Comparison of ENCODE assay signal across 8 cellular contexts in the genomic region with DNA sequence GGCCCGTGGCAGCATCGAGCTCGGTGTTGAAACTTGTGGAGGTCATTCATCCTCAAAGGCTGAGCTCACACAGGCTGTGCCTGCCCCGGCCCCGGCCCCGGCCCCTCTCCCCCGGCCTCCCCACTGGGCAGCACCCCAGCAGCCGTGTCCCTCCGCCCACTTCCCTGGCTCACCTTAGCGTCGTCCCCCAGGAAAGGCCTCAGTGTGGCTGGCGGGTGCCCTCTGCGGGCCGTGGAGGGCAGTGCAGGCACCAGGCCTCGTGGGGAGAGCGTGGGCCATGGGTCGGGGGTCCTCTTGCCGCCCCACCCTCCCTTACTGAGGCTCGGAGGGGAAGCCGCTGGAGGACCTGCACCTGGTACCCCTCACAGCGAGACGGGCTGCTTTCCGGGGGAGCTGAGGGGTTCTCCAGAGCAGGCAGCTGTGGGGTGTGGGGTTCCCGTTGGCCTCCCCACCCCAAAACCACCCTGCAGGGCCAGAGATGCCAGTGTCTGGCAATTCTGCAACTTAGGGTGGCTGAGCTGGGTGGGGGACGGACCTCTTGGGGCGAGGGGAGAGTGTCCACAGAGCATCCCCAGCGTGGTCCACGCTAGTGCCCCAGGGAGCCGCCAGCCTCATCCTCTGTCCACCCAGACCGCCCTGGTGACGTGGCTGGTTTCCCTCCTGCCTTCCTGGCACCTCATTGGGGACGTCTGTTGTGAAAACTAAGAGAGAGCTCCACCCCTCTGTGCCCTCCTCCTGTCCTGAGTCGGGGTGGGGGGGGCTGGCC. TPM values are rescaled to one million over a fixed set of nuclear protein-coding genes. Genes with fewer than 3 reads are reported as not detected.
DNase-seq lines count a peak whose midpoint lies in the region; ATAC-seq and TF ChIP-seq lines count a peak whose summit lies in the region.

No MANE protein-coding gene starts in this region.

- H3F3A ChIP-seq in MM.1S (ENCODE audit: insufficient read depth, low read length): no peaks in the 10 kb centered on the region
- H3F3A ChIP-seq in neural progenitor cell (ENCODE audit: low read depth): no peaks in the 10 kb centered on the region

- H3K4me3 ChIP-seq in MM.1S (ENCODE audit: low read length) (no peak overlapping the region), fibroblast of lung (replicated peaks in 1 of 4; ENCODE audit: control extremely low read depth in 1 of 4, insufficient read depth in 1 of 4, low read depth in 3 of 4, low read length in 4 of 4) (no peak overlapping the region), neural progenitor cell (no peak overlapping the region)

- H3K9me3 Mint-ChIP-seq in neural progenitor cell: no peaks in the 10 kb centered on the region

- H3K36me3 ChIP-seq in MM.1S (replicated peaks; ENCODE audit: insufficient read depth, low read length) (no peaks in the 10 kb centered on the region), fibroblast of lung (ENCODE audit: control insufficient read depth, insufficient read depth, low read length) (no peaks in the 10 kb centered on the region), neural progenitor cell (no peaks in the 10 kb centered on the region)

- no peak overlapping the region for H3K4me2 ChIP-seq in MM.1S (ENCODE audit: low read depth, low read length)
- no peak overlapping the region for H3K4me2 ChIP-seq in fibroblast of lung (ENCODE audit: extremely low read depth, insufficient read depth, low read length)
- no peak overlapping the region for H3K4me2 ChIP-seq in neural progenitor cell

- H3K9ac ChIP-seq in MM.1S (ENCODE audit: low read length) (no peak overlapping the region), fibroblast of lung (ENCODE audit: insufficient read depth, low read length) (no peak overlapping the region), neural progenitor cell (no peak overlapping the region)

- no peak overlapping the region for H2AFZ ChIP-seq in MM.1S (ENCODE audit: low read length)
- H2AFZ ChIP-seq in fibroblast of lung (ENCODE audit: low read length): no peak overlapping the region
- H2AFZ ChIP-seq in neural progenitor cell (replicated peaks): no peak overlapping the region

- H4K20me1 ChIP-seq in MM.1S (ENCODE audit: insufficient read depth, low read length) (no peaks in the 10 kb centered on the region), fibroblast of lung (ENCODE audit: control insufficient read depth, extremely low read depth, insufficient read depth, low read length) (no peaks in the 10 kb centered on the region), neural progenitor cell (ENCODE audit: low read depth) (no peaks in the 10 kb centered on the region)

- ATAC-seq in GM18867 (IDR thresholded peaks at IDR 0.05; ENCODE audit: unreplicated experiment) (peak; percentile 68), HG03135 (IDR thresholded peaks at IDR 0.05; ENCODE audit: unreplicated experiment) (no peak)

- peaks cover 38% of the 10 kb centered on the region for H3K27me3 ChIP-seq in MM.1S (replicated peaks; ENCODE audit: insufficient read depth, low read length)
- no peaks in the 10 kb centered on the region for H3K27me3 ChIP-seq in fibroblast of lung (ENCODE audit: control insufficient read depth, insufficient read depth, low read length)
- H3K27me3 ChIP-seq in neural progenitor cell: no peaks in the 10 kb centered on the region

- H3K79me2 ChIP-seq in MM.1S (ENCODE audit: low read length) (no peaks in the 10 kb centered on the region), fibroblast of lung (ENCODE audit: control insufficient read depth, insufficient read depth, low read length) (no peaks in the 10 kb centered on the region), neural progenitor cell (ENCODE audit: low read depth) (no peaks in the 10 kb centered on the region)

- H3K4me3 Mint-ChIP-seq in neural progenitor cell: no peak overlapping the region

- TF ChIP-seq CTCF in MM.1S (IDR thresholded peaks at IDR 0.05; ENCODE audit: low read length) (peak; percentile 57), fibroblast of lung (conservative IDR thresholded peaks at IDR 0.05 in 1 of 2, IDR thresholded peaks at IDR 0.05 in 1 of 2; ENCODE audit: low read depth in 1 of 2, low read length in 2 of 2) (peak; percentile 32 to 54), neural progenitor cell (IDR thresholded peaks at IDR 0.05) (peak; percentile 80)

- H3K9me3 ChIP-seq in MM.1S (replicated peaks; ENCODE audit: insufficient read depth, low read length) (no peaks in the 10 kb centered on the region), fibroblast of lung (ENCODE audit: control insufficient read depth, insufficient read depth, low read depth, low read length) (no peaks in the 10 kb centered on the region), neural progenitor cell (ENCODE audit: low read depth) (no peaks in the 10 kb centered on the region)

- H3K27ac ChIP-seq in MM.1S (ENCODE audit: low read length) (no peak overlapping the region), fibroblast of lung (ENCODE audit: insufficient read depth, low read length) (no peak overlapping the region), neural progenitor cell (no peak overlapping the region)

- H3K9me2 ChIP-seq in MM.1S (replicated peaks; ENCODE audit: insufficient read depth, low read length): no peaks in the 10 kb centered on the region

- H3K4me1 Mint-ChIP-seq in neural progenitor cell: peaks cover 7% of the 10 kb centered on the region

- H3K27me3 Mint-ChIP-seq in neural progenitor cell (ENCODE audit: insufficient read depth, low read depth): no peaks in the 10 kb centered on the region

- H3K27ac Mint-ChIP-seq in neural progenitor cell: no peak overlapping the region

- H3K36me3 Mint-ChIP-seq in neural progenitor cell: no peaks in the 10 kb centered on the region

- H3K4me1 ChIP-seq in MM.1S (ENCODE audit: low read length) (no peaks in the 10 kb centered on the region), fibroblast of lung (ENCODE audit: control insufficient read depth, extremely low read depth, insufficient read depth, low read length) (no peaks in the 10 kb centered on the region), neural progenitor cell (no peaks in the 10 kb centered on the region)

- DNase-seq in AG20443 (ENCODE audit: low spot score) (peak; percentile 84), MM.1S (no peak), fibroblast of lung (ENCODE audit: low read depth in 2 of 2) (no peak), neural progenitor cell (ENCODE audit: low spot score) (peak; percentile 71), KG1 (lab: John Stamatoyannopoulos, UW) (no peak)
- DNase-seq in activated CD8-positive, alpha-beta memory T cell treated with anti-CD3 and anti-CD28 coated beads, Interleukin-2, amount 50 U/mL, for 48 hours: peak; percentile 87

RNA-seq across cellular contexts. Expression of a gene that starts 44.2 kb away (rescaled TPM):
- 0.26 and 0.83 TPM in 2 replicates for total RNA-seq in fibroblast of lung
- 1.1 and 1.4 TPM in 2 replicates for polyA plus RNA-seq in fibroblast of lung
- 3.1 and 3.4 TPM in 2 replicates for polyA plus RNA-seq in fibroblast of lung (2012)
- 1.2 and 2.3 TPM in 2 replicates for polyA minus RNA-seq in fibroblast of lung (ENCODE audit: low replicate concordance)
- total RNA-seq in neural progenitor cell (ENCODE audit: low replicate concordance): 17.7 and 28.1 TPM in 2 replicates

Comparison
In these comparisons a context has a peak if more than half of its experiments do, and no peak if none do; other contexts are left out.
1. DNase-seq: peak in AG20443 (single experiment), activated CD8-positive, alpha-beta memory T cell treated with anti-CD3 and anti-CD28 coated beads, Interleukin-2, amount 50 U/mL, for 48 hours (single experiment) and neural progenitor cell (single experiment); none in MM.1S (single experiment), fibroblast of lung (0 of 2) and KG1 (single experiment).
2. RNA of a gene that starts 44.2 kb away (total RNA-seq): 17.7 to 28.1 TPM in neural progenitor cell; 0.26 to 0.83 TPM in fibroblast of lung; every median in the first group is over 10 times any median in the second.
3. Peak in every context shown above with its lines, with median percentiles within 50 percentile points of each other: CTCF ChIP-seq.